In genomic region chr13:33106656-33107402, GRCh38 we compare ENCODE assay signal across 17 cellular contexts.
DNase-seq lines count a peak whose midpoint lies in the region; ATAC-seq and TF ChIP-seq lines count a peak whose summit lies in the region.
"Had no signal": no experiment of that assay in that cellular context is flagged by ENCODE, and none has a peak within 500 bp of the region (broad histone marks: within the 10 kb centered on the region; RNA-seq: fewer than 3 reads in every experiment).

No MANE protein-coding gene starts in this region.

- no peaks in the 10 kb centered on the region for H4K20me1 ChIP-seq in OCI-LY3 (ENCODE audit: insufficient read depth, low read length)

- H3K36me3 ChIP-seq in OCI-LY3 (replicated peaks; ENCODE audit: low read depth, low read length): no peaks in the 10 kb centered on the region
- H3K36me3 ChIP-seq: WERI-Rb-1 had no signal

- ATAC-seq in GM21529 (IDR thresholded peaks at IDR 0.05; ENCODE audit: unreplicated experiment) (peak; percentile 34), HG02840 (IDR thresholded peaks at IDR 0.05; ENCODE audit: low FRiP score, unreplicated experiment) (no peak)
- ATAC-seq: activated CD8-positive, alpha-beta memory T cell treated with anti-CD3 and anti-CD28 coated beads, Interleukin-2, amount 10 ng/mL, durations not matched to agents 7 days and 5 days; mucosa of descending colon had no signal

- H3K9me3 ChIP-seq in OCI-LY3 (ENCODE audit: insufficient read depth, low read length): no peaks in the 10 kb centered on the region
- H3K9me3 ChIP-seq: mucosa of descending colon, SK-N-SH, thyroid gland had no signal

- H3K4me2 ChIP-seq in OCI-LY3 (ENCODE audit: low read length): peak overlapping the region; percentile 60
- H3K4me2 ChIP-seq: SK-N-SH had no signal

- H3K27me3 ChIP-seq in OCI-LY3 (ENCODE audit: low read depth, low read length): no peaks in the 10 kb centered on the region
- H3K27me3 ChIP-seq: thyroid gland had no signal

- H3K4me1 ChIP-seq in OCI-LY3 (ENCODE audit: low read length): peaks cover 65% of the 10 kb centered on the region

- H3K79me2 ChIP-seq in OCI-LY3 (ENCODE audit: low read length): no peaks in the 10 kb centered on the region

- CTCF ChIA-PET in GM10248 (lab: Yijun Ruan, JAX): interaction anchor here (0.8 to 2.1 kb wide), 6 partner anchors 9 to 521 kb away, joined by 3 to 5 read pairs (median 4); no protein-coding TSS in a partner anchor

- peak overlapping the region; percentile 12; the same call in 1 of the 2 replicates for H3K4me3 ChIP-seq in OCI-LY3 (ENCODE audit: low read length)
- H3K4me3 ChIP-seq: mucosa of descending colon, thyroid gland had no signal

- H3K27ac ChIP-seq in OCI-LY3 (ENCODE audit: low read length): 0 out of 2 replicates have a peak overlapping the region, but pooled peaks have one; percentile 12
- H3K27ac ChIP-seq: thyroid gland, WERI-Rb-1 had no signal

- H3K9ac ChIP-seq in OCI-LY3 (ENCODE audit: low read length): 0 out of 2 replicates have a peak overlapping the region, but pooled peaks have one; percentile 12
- H3K9ac ChIP-seq: SK-N-SH had no signal

- TF ChIP-seq CTCF in GM10248 (IDR thresholded peaks at IDR 0.05; ENCODE audit: control extremely low read depth, extremely low read depth, low read depth, missing control alignments) (no peak), OCI-LY3 (IDR thresholded peaks at IDR 0.05; ENCODE audit: low read depth, low read length) (no peak)

- POLR2A ChIA-PET in GM10248 (lab: Yijun Ruan, JAX): no interaction called here

- DNase-seq in GM10248 (ENCODE audit: extremely low spot score): peak; percentile 32
- DNase-seq in myocyte (ENCODE audit: low read depth): peak; percentile 42
- DNase-seq in NCI-H2171 (lab: John Stamatoyannopoulos, UW): no peak
- no peak for DNase-seq in mucosa of gallbladder (ENCODE audit: low spot score)
- no peak for DNase-seq in NCI-H1048 (lab: John Stamatoyannopoulos, UW)
- DNase-seq: activated CD8-positive, alpha-beta memory T cell treated with anti-CD3 and anti-CD28 coated beads, Interleukin-2, amount 10 ng/mL, durations not matched to agents 7 days and 5 days; activated gamma-delta T cell treated with Interleukin-2 at 50 U/mL for 16 hours; endodermal cell; mucosa of descending colon; NCI-H226; SK-N-SH; stimulated activated CD4-positive, alpha-beta T cell treated with anti-CD3 and anti-CD28 coated beads, Interleukin-15, amount 100 ng/mL, for 24 hours; thyroid gland; WERI-Rb-1 had no signal

- H2AFZ ChIP-seq in OCI-LY3 (ENCODE audit: low read depth, low read length): no peak overlapping the region

Comparison
In these comparisons a context has a peak if more than half of its experiments do, and no peak if none do; other contexts are left out.
1. DNase-seq: peak in GM10248 (single experiment) and myocyte (single experiment); none in NCI-H2171 (single experiment), mucosa of gallbladder (single experiment) and NCI-H1048 (single experiment).